18 cellular contexts compared by ENCODE assay signal in the genomic region with DNA sequence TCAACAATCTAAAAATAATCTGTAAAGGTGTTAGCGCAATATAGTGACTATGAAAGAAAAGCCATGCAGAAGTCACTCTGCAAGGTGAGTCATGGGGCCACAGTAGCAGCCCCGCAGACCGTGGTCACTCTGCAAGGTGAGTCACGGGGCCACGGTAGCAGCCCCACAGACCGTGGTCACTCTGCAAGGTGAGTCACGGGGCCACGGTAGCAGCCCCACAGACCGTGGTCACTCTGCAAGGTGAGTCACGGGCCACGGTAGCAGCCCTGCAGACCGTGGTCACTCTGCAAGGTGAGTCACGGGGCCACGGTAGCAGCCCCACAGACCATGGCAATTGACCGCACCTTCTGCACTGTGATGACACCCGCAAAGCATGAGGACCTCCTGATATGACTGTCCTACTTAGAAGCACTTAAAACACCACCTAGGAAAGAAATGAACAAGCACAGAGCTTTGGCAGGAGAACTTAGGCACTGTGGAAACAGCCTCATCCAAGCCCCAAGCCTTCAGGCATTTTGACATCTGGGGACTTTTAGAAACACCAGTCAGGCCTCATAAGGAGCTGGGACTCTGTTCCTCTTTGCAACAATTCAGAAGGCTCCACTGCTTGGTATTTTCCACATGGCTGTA.
DNase-seq lines count a peak whose midpoint lies in the region; ATAC-seq and TF ChIP-seq lines count a peak whose summit lies in the region.
"Had no signal": no experiment of that assay in that cellular context is flagged by ENCODE, and none has a peak within 500 bp of the region (broad histone marks: within the 10 kb centered on the region; RNA-seq: fewer than 3 reads in every experiment).

No MANE protein-coding gene starts in this region.

- H3K27me3 ChIP-seq in smooth muscle cell (ENCODE audit: low read depth) (no peaks in the 10 kb centered on the region), thyroid gland (no peaks in the 10 kb centered on the region)
- H3K27me3 ChIP-seq: colonic mucosa, right lobe of liver had no signal

- peaks cover under 1% of the 10 kb centered on the region for H3K36me3 Mint-ChIP-seq in activated CD4-positive, alpha-beta T cell treated with anti-CD3 and anti-CD28 coated beads for 36 hours (ENCODE audit: low read depth)
- no peaks in the 10 kb centered on the region for H3K36me3 Mint-ChIP-seq in activated T-cell treated with anti-CD3 and anti-CD28 coated beads, Interleukin-2, amount 50 U/mL, for 4 hours (ENCODE audit: insufficient read depth)
- H3K36me3 Mint-ChIP-seq in naive thymus-derived CD8-positive, alpha-beta T cell = peaks cover 0 to 2% (median 0%) of the 10 kb centered on the region in 3 donors
- H3K36me3 Mint-ChIP-seq: CD8-positive, alpha-beta T cell had no signal

- TF ChIP-seq CTCF in smooth muscle cell (IDR thresholded peaks at IDR 0.05; ENCODE audit: borderline replicate concordance, insufficient read depth, poor library complexity, severe bottlenecking) (no peak), thyroid gland (IDR thresholded peaks at IDR 0.05) (no peak)

- WGBS in smooth muscle cell (ENCODE audit: low lambda C conversion rate) = 70% methylated on average over 16 of the region's 16 CpGs
- 72 to 81% methylated on average over 11 to 16 of the region's 16 CpGs for WGBS in thyroid gland, 2 donors

- H3K27ac ChIP-seq in smooth muscle cell (ENCODE audit: low read depth) (peak overlapping the region; percentile 90), thyroid gland (no peak overlapping the region)
- H3K27ac ChIP-seq: colonic mucosa, right lobe of liver had no signal

- peaks cover 62% of the 10 kb centered on the region for H3K4me1 Mint-ChIP-seq in activated CD4-positive, alpha-beta T cell treated with anti-CD3 and anti-CD28 coated beads for 36 hours
- H3K4me1 Mint-ChIP-seq in activated T-cell treated with anti-CD3 and anti-CD28 coated beads, Interleukin-2, amount 50 U/mL, for 4 hours (ENCODE audit: low read depth) = peaks cover 46% of the 10 kb centered on the region
- H3K4me1 Mint-ChIP-seq in naive thymus-derived CD8-positive, alpha-beta T cell = peaks cover 8 to 45% (median 16%) of the 10 kb centered on the region in 4 donors

- H3K4me3 ChIP-seq in smooth muscle cell = no peak overlapping the region
- no peak overlapping the region for H3K4me3 ChIP-seq in thyroid gland (replicated peaks in 1 of 3)
- H3K4me3 ChIP-seq: colonic mucosa, right lobe of liver had no signal

- no peaks in the 10 kb centered on the region for H3K9me3 Mint-ChIP-seq in activated CD4-positive, alpha-beta T cell treated with anti-CD3 and anti-CD28 coated beads for 36 hours (ENCODE audit: low read depth)
- no peaks in the 10 kb centered on the region for H3K9me3 Mint-ChIP-seq in activated T-cell treated with anti-CD3 and anti-CD28 coated beads, Interleukin-2, amount 50 U/mL, for 4 hours
- H3K9me3 Mint-ChIP-seq in naive thymus-derived CD8-positive, alpha-beta T cell = no peaks in the 10 kb centered on the region
- H3K9me3 Mint-ChIP-seq: CD8-positive, alpha-beta T cell had no signal

- H3K27me3 Mint-ChIP-seq in activated CD4-positive, alpha-beta T cell treated with anti-CD3 and anti-CD28 coated beads for 36 hours = no peaks in the 10 kb centered on the region
- H3K27me3 Mint-ChIP-seq in activated T-cell treated with anti-CD3 and anti-CD28 coated beads, Interleukin-2, amount 50 U/mL, for 4 hours (ENCODE audit: low read depth) = no peaks in the 10 kb centered on the region
- no peaks in the 10 kb centered on the region for H3K27me3 Mint-ChIP-seq in naive thymus-derived CD8-positive, alpha-beta T cell

- peaks cover 33% of the 10 kb centered on the region for H3F3A ChIP-seq in smooth muscle cell (ENCODE audit: low read depth)

- peak overlapping the region; percentile 47 for H3K4me2 ChIP-seq in smooth muscle cell

- ATAC-seq in activated CD4-positive, alpha-beta T cell treated with anti-CD3 and anti-CD28 coated beads for 36 hours = peak; percentile 50
- ATAC-seq in GM21529 (IDR thresholded peaks at IDR 0.05; ENCODE audit: unreplicated experiment) = peak; percentile 63
- ATAC-seq in activated T-cell treated with anti-CD3 and anti-CD28 coated beads, Interleukin-2, amount 50 U/mL, for 4 hours = peak; percentile 26 to 29
- ATAC-seq in naive thymus-derived CD8-positive, alpha-beta T cell = no peak
- ATAC-seq: CD8-positive, alpha-beta T cell; right lobe of liver had no signal

- intact Hi-C loops in activated CD4-positive, alpha-beta T cell treated with anti-CD3 and anti-CD28 coated beads for 36 hours (cut with DNase I, micrococcal nuclease) = loop anchor here in 1 of 2 experiments (1.0 to 5.0 kb wide), 3 partner anchors 22 to 86 kb away; a partner anchor contains a TSS
- intact Hi-C loops in thyroid gland (cut with DNase I) = no loop called here

- CTCF ChIA-PET in activated CD4-positive, alpha-beta T cell treated with anti-CD3 and anti-CD28 coated beads for 36 hours (lab: Charles Lee) = interaction anchor here (1.3 to 3.9 kb wide), 4 partner anchors 10 to 72 kb away, joined by 4 to 20 read pairs (median 10); a partner anchor contains a TSS

- TF ChIP-seq POLR2A in thyroid gland (IDR thresholded peaks at IDR 0.05) = no peak

- no peak overlapping the region for H3K4me3 Mint-ChIP-seq in activated CD4-positive, alpha-beta T cell treated with anti-CD3 and anti-CD28 coated beads for 36 hours
- H3K4me3 Mint-ChIP-seq in activated T-cell treated with anti-CD3 and anti-CD28 coated beads, Interleukin-2, amount 50 U/mL, for 4 hours = no peak overlapping the region
- no peak overlapping the region for H3K4me3 Mint-ChIP-seq in naive thymus-derived CD8-positive, alpha-beta T cell
- H3K4me3 Mint-ChIP-seq: CD8-positive, alpha-beta T cell; HFFc6 had no signal

- H3K36me3 ChIP-seq in smooth muscle cell (ENCODE audit: low read depth) = no peaks in the 10 kb centered on the region
- H3K36me3 ChIP-seq in thyroid gland = no peaks in the 10 kb centered on the region
- H3K36me3 ChIP-seq: colonic mucosa, right lobe of liver had no signal

- POLR2A ChIA-PET in activated CD4-positive, alpha-beta T cell treated with anti-CD3 and anti-CD28 coated beads for 36 hours (lab: Charles Lee) = interaction anchor here (0.7 to 1.3 kb wide), 2 partner anchors 10 to 17 kb away, joined by 3 read pairs; no protein-coding TSS in a partner anchor
- POLR2A ChIA-PET in naive thymus-derived CD8-positive, alpha-beta T cell (lab: Charles Lee) = no interaction called here

- peak; percentile 67 for DNase-seq in activated CD4-positive, alpha-beta T cell treated with anti-CD3 and anti-CD28 coated beads for 36 hours
- DNase-seq in activated CD4-positive, alpha-beta T cell treated with anti-CD3 and anti-CD28 coated beads for 1 hour = no peak
- DNase-seq in activated T-cell treated with anti-CD3 and anti-CD28 coated beads, Interleukin-2, amount 50 U/mL, for 4 hours = no peak
- DNase-seq in smooth muscle cell (lab: John Stamatoyannopoulos, UW; ENCODE audit: unreplicated experiment) (no peak), thyroid gland (no peak), activated gamma-delta T cell (lab: John Stamatoyannopoulos, UW) (no peak)
- DNase-seq in naive thymus-derived CD8-positive, alpha-beta T cell = no peak
- DNase-seq: aorta; CD8-positive, alpha-beta T cell; colonic mucosa; HFFc6; mesendoderm; MM.1S; NCI-H1930; NCI-H526; right lobe of liver; stimulated activated CD4-positive, alpha-beta T cell treated with anti-CD3 and anti-CD28 coated beads, Interleukin-4, amount 100 ng/mL, for 24 hours had no signal

- H3K9me3 ChIP-seq in smooth muscle cell (replicated peaks; ENCODE audit: low read depth) = no peaks in the 10 kb centered on the region
- no peaks in the 10 kb centered on the region for H3K9me3 ChIP-seq in thyroid gland
- H3K9me3 ChIP-seq: colonic mucosa, right lobe of liver had no signal

- no peak overlapping the region for H3K9ac ChIP-seq in smooth muscle cell (ENCODE audit: low read depth)

- peaks cover 3% of the 10 kb centered on the region for H4K20me1 ChIP-seq in smooth muscle cell (ENCODE audit: low read depth)

- H3K4me1 ChIP-seq in smooth muscle cell (ENCODE audit: low read depth) (peaks cover 12% of the 10 kb centered on the region), thyroid gland (peaks cover 0 to 4% of the 10 kb centered on the region in 2 donors)
- H3K4me1 ChIP-seq: colonic mucosa had no signal

- H3K79me2 ChIP-seq in smooth muscle cell (ENCODE audit: low read depth) = peaks cover 32% of the 10 kb centered on the region

- no peak overlapping the region for H2AFZ ChIP-seq in smooth muscle cell (ENCODE audit: low read depth)

- H3K27ac Mint-ChIP-seq in activated CD4-positive, alpha-beta T cell treated with anti-CD3 and anti-CD28 coated beads for 36 hours = peak overlapping the region; percentile 48
- H3K27ac Mint-ChIP-seq in naive thymus-derived CD8-positive, alpha-beta T cell = peak overlapping the region in 1 of 10 donors; percentile 32
- H3K27ac Mint-ChIP-seq: HFFc6 had no signal

Comparison
In these comparisons a context has a peak if more than half of its experiments do, and no peak if none do; other contexts are left out.
1. ATAC-seq: peak in activated CD4-positive, alpha-beta T cell treated with anti-CD3 and anti-CD28 coated beads for 36 hours (single experiment), GM21529 (single experiment) and activated T-cell treated with anti-CD3 and anti-CD28 coated beads, Interleukin-2, amount 50 U/mL, for 4 hours (2 of 2); none in naive thymus-derived CD8-positive, alpha-beta T cell (0 of 2).